22 cellular contexts compared by ENCODE assay signal in the genomic region with DNA sequence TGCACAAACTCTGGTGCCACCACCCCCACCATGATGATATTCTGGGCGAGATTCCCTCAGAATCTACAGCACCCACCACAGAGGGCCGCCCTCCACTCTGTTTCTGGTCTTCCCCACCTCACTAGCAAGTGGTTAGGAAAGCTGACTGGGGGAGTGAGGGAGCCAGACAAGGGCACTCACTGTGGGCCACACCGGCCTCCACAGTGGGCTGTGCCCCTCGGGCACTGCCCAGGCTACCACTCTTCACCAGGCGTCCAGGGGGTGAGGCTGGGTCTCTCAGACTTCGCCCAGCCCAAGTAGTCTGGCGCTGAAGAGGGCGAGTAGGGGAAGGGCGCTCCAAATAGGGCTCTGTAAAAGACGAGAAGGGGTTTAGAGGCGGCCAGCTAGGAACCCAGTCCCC.
"Had no signal": no experiment of that assay in that cellular context is flagged by ENCODE, and none has a peak within 500 bp of the region (broad histone marks: within the 10 kb centered on the region; RNA-seq: fewer than 3 reads in every experiment).

No MANE protein-coding gene starts in this region.

- H3K36me3 Mint-ChIP-seq: type B pancreatic cell had no signal

- H3K27ac Mint-ChIP-seq: progenitor cell of endocrine pancreas, type B pancreatic cell had no signal

- H3K27ac ChIP-seq: heart left ventricle, pancreas, stomach, thyroid gland had no signal

- H3K9me3 ChIP-seq: heart left ventricle, mucosa of descending colon, pancreas, stomach, thyroid gland had no signal

- H3K27me3 ChIP-seq: dorsolateral prefrontal cortex, heart left ventricle, pancreas, stomach, thyroid gland had no signal

- H3K4me3 ChIP-seq: dorsolateral prefrontal cortex, heart left ventricle, mucosa of descending colon, pancreas, smooth muscle cell, stomach, thyroid gland had no signal

- H3K4me1 ChIP-seq: pancreas, stomach, thyroid gland had no signal

- ATAC-seq: esophagus mucosa; heart left ventricle; mucosa of descending colon; naive thymus-derived CD8-positive, alpha-beta T cell; pancreas; right cardiac atrium had no signal

- H3K4me3 Mint-ChIP-seq: naive thymus-derived CD8-positive, alpha-beta T cell; type B pancreatic cell had no signal

- H3K4me2 ChIP-seq: smooth muscle cell had no signal

- H3K9me3 Mint-ChIP-seq: naive thymus-derived CD8-positive, alpha-beta T cell; type B pancreatic cell had no signal

- DNase-seq: central memory CD4-positive, alpha-beta T cell; cortex of kidney; effector CD8-positive, alpha-beta T cell; heart left ventricle; hippocampal formation; kidney glomerular epithelial cell; mammary epithelial cell; naive thymus-derived CD8-positive, alpha-beta T cell; nucleus accumbens; stimulated activated CD4-positive, alpha-beta T cell treated with anti-CD3 and anti-CD28 coated beads, Interleukin-4, amount 100 ng/mL, for 1 hour; stimulated activated CD8-positive, alpha-beta memory T cell treated with anti-CD3 and anti-CD28 coated beads, Interleukin-4, amount 100 ng/mL, for 48 hours; stimulated activated naive CD4-positive, alpha-beta T cell; stomach; thyroid gland had no signal

- H3K27me3 Mint-ChIP-seq: naive thymus-derived CD8-positive, alpha-beta T cell; progenitor cell of endocrine pancreas; type B pancreatic cell had no signal
